22 cellular contexts compared by ENCODE assay signal in genomic region chr10:86056632-86057031, GRCh38.
"Had no signal": no experiment of that assay in that cellular context is flagged by ENCODE, and none has a peak within 500 bp of the region (broad histone marks: within the 10 kb centered on the region; RNA-seq: fewer than 3 reads in every experiment).

No MANE protein-coding gene starts in this region.

- H3K4me3 Mint-ChIP-seq: activated CD4-positive, alpha-beta memory T cell treated with anti-CD3 and anti-CD28 coated beads for 36 hours; activated CD4-positive, alpha-beta T cell treated with anti-CD3 and anti-CD28 coated beads for 36 hours; activated CD4-positive, alpha-beta T cell treated with anti-CD3 and anti-CD28 coated beads, Interleukin-2, amount 10 ng/mL, durations not matched to agents 24 days and 14 days; activated CD8-positive, alpha-beta T cell treated with anti-CD3 and anti-CD28 coated beads, Interleukin-2, amount 10 ng/mL, durations not matched to agents 7 days and 5 days; activated naive CD8-positive, alpha-beta T cell; activated T-cell treated with anti-CD3 and anti-CD28 coated beads, Interleukin-2, amount 50 U/mL, for 4 hours; activated T-helper 17 cell treated with anti-CD3 and anti-CD28 coated beads, Interleukin-2, amount 50 U/mL, for 72 hours; endodermal cell had no signal

- DNase-seq: activated CD4-positive, alpha-beta memory T cell treated with anti-CD3 and anti-CD28 coated beads for 36 hours; activated CD4-positive, alpha-beta T cell treated with anti-CD3 and anti-CD28 coated beads for 36 hours; activated CD4-positive, alpha-beta T cell treated with anti-CD3 and anti-CD28 coated beads, Interleukin-2, amount 10 ng/mL, durations not matched to agents 24 days and 14 days; activated CD4-positive, CD25-positive, alpha-beta regulatory T cell; activated CD4-positive, CD25-positive, alpha-beta regulatory T cell treated with anti-CD3 and anti-CD28 coated beads, Interleukin-2, amount 50 U/mL, for 72 hours; activated CD8-positive, alpha-beta T cell treated with anti-CD3 and anti-CD28 coated beads, Interleukin-2, amount 10 ng/mL, durations not matched to agents 7 days and 5 days; activated effector memory CD4-positive, alpha-beta T cell treated with Interleukin-2 at 50 U/mL for 16 hours; activated gamma-delta T cell treated with Interleukin-2 at 50 U/mL for 16 hours; activated naive CD4-positive, alpha-beta T cell treated with anti-CD3 and anti-CD28 coated beads, Interleukin-2, amount 50 U/mL, for 16 hours; activated naive CD4-positive, alpha-beta T cell treated with Interleukin-2 at 50 U/mL for 16 hours; activated T-cell treated with anti-CD3 and anti-CD28 coated beads, Interleukin-2, amount 50 U/mL, for 4 hours; amniotic stem cell; brain microvascular endothelial cell; caudate nucleus; colonic mucosa; effector CD8-positive, alpha-beta T cell; endodermal cell; foreskin fibroblast; T-helper 2 cell had no signal

- H3K4me1 Mint-ChIP-seq: activated CD4-positive, alpha-beta T cell treated with anti-CD3 and anti-CD28 coated beads for 36 hours; activated CD4-positive, alpha-beta T cell treated with anti-CD3 and anti-CD28 coated beads, Interleukin-2, amount 10 ng/mL, durations not matched to agents 24 days and 14 days; activated T-helper 17 cell treated with anti-CD3 and anti-CD28 coated beads, Interleukin-2, amount 50 U/mL, for 72 hours; endodermal cell had no signal

- H3K36me3 Mint-ChIP-seq: activated CD4-positive, alpha-beta memory T cell treated with anti-CD3 and anti-CD28 coated beads for 36 hours; activated naive CD8-positive, alpha-beta T cell had no signal

- H3K27ac Mint-ChIP-seq: activated CD4-positive, alpha-beta memory T cell treated with anti-CD3 and anti-CD28 coated beads for 36 hours; activated CD4-positive, alpha-beta T cell treated with anti-CD3 and anti-CD28 coated beads for 36 hours; activated CD4-positive, alpha-beta T cell treated with anti-CD3 and anti-CD28 coated beads, Interleukin-2, amount 10 ng/mL, durations not matched to agents 24 days and 14 days; activated CD8-positive, alpha-beta T cell treated with anti-CD3 and anti-CD28 coated beads, Interleukin-2, amount 10 ng/mL, durations not matched to agents 7 days and 5 days; activated naive CD8-positive, alpha-beta T cell; activated T-helper 17 cell treated with anti-CD3 and anti-CD28 coated beads, Interleukin-2, amount 50 U/mL, for 72 hours; endodermal cell had no signal

- H3K9me3 Mint-ChIP-seq: activated CD4-positive, alpha-beta memory T cell treated with anti-CD3 and anti-CD28 coated beads for 36 hours; activated CD4-positive, alpha-beta T cell treated with anti-CD3 and anti-CD28 coated beads, Interleukin-2, amount 10 ng/mL, durations not matched to agents 24 days and 14 days; activated T-cell treated with anti-CD3 and anti-CD28 coated beads, Interleukin-2, amount 50 U/mL, for 4 hours; activated T-helper 17 cell treated with anti-CD3 and anti-CD28 coated beads, Interleukin-2, amount 50 U/mL, for 72 hours had no signal

- ATAC-seq: activated CD4-positive, alpha-beta T cell treated with anti-CD3 and anti-CD28 coated beads for 36 hours; activated CD8-positive, alpha-beta T cell treated with anti-CD3 and anti-CD28 coated beads, Interleukin-2, amount 10 ng/mL, durations not matched to agents 7 days and 5 days; activated T-cell treated with anti-CD3 and anti-CD28 coated beads, Interleukin-2, amount 50 U/mL, for 4 hours; activated T-helper 17 cell treated with anti-CD3 and anti-CD28 coated beads, Interleukin-2, amount 50 U/mL, for 72 hours; esophagus mucosa had no signal
